In the genomic region with DNA sequence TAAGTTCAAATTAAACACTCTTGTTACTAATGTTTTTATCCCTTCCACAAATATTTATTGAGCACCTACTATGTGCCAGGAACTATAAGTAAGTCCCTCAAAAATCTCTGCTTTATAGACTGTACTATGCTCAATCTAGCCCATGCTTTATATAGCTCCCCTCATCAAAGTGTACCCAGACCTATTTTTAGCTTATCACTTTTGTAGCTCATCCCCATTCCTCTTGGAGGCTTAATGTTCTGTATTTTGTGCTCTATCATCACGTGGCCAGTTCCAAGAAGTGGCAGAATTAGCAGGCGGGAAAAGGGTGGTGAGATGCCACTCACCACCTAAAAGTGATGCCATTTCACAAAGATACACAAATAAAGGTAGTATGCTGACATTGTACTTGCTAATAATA, we compare ENCODE assay signal across 25 cellular contexts.
"Had no signal": no experiment of that assay in that cellular context is flagged by ENCODE, and none has a peak within 500 bp of the region (broad histone marks: within the 10 kb centered on the region; RNA-seq: fewer than 3 reads in every experiment).

No MANE protein-coding gene starts in this region.

- H3K36me3 Mint-ChIP-seq: natural killer cell treated with Interleukin-12 subunit alpha and Interleukin-12 subunit beta and Interleukin-15 and Interleukin-18, amount 100 ng/mL, for 72 hours; neural progenitor cell had no signal

- DNase-seq: caudate nucleus; colonic mucosa; dermis blood vessel endothelial cell; erythroblast; foreskin melanocyte; head of caudate nucleus; hypothalamus; kidney glomerular epithelial cell; lower lobe of right lung; nucleus accumbens; pancreas; right lobe of liver; spleen; stimulated activated CD4-positive, alpha-beta T cell treated with anti-CD3 and anti-CD28 coated beads, Interleukin-15, amount 100 ng/mL, for 24 hours; stimulated activated CD4-positive, alpha-beta T cell treated with anti-CD3 and anti-CD28 coated beads, Interleukin-1b, Interleukin-23, amount 100 ng/mL, for 48 hours; stimulated activated CD4-positive, alpha-beta T cell treated with anti-CD3 and anti-CD28 coated beads, Interleukin-4, amount 100 ng/mL, for 4 hours; stimulated activated naive CD4-positive, alpha-beta T cell; stomach; substantia nigra; trophoblast cell had no signal

- H3K4me3 Mint-ChIP-seq: natural killer cell treated with Interleukin-12 subunit alpha and Interleukin-12 subunit beta and Interleukin-15 and Interleukin-18, amount 100 ng/mL, for 72 hours; neural progenitor cell had no signal

- H3K9ac ChIP-seq: neural progenitor cell had no signal

- ATAC-seq: left lobe of liver; lower lobe of right lung; natural killer cell treated with Interleukin-12 subunit alpha and Interleukin-12 subunit beta and Interleukin-15 and Interleukin-18, amount 100 ng/mL, for 72 hours; pancreas; right lobe of liver had no signal

- H3K4me2 ChIP-seq: neural progenitor cell had no signal

- H3K27ac Mint-ChIP-seq: natural killer cell treated with Interleukin-12 subunit alpha and Interleukin-12 subunit beta and Interleukin-15 and Interleukin-18, amount 100 ng/mL, for 72 hours; neural progenitor cell; progenitor cell of endocrine pancreas had no signal

- H3K9me3 Mint-ChIP-seq: neural progenitor cell had no signal

- H3K27ac ChIP-seq: colonic mucosa, lower lobe of right lung, neural progenitor cell, pancreas, right lobe of liver, spleen, stomach, thoracic aorta had no signal

- H3K4me1 ChIP-seq: colonic mucosa, lower lobe of right lung, neural progenitor cell, pancreas, right lobe of liver, spleen, stomach had no signal

- H3K36me3 ChIP-seq: colonic mucosa, lower lobe of right lung, neural progenitor cell, pancreas, right lobe of liver, spleen, stomach, thoracic aorta had no signal

- H2AFZ ChIP-seq: neural progenitor cell had no signal

- H3K27me3 ChIP-seq: colonic mucosa, neural progenitor cell, pancreas, right lobe of liver, spleen, stomach had no signal

- H3K4me3 ChIP-seq: colonic mucosa, lower lobe of right lung, neural progenitor cell, pancreas, right lobe of liver, spleen, stomach, thoracic aorta had no signal

- H3K9me3 ChIP-seq: colonic mucosa, lower lobe of right lung, pancreas, right lobe of liver, spleen, stomach, thoracic aorta had no signal
